In the genomic region with DNA sequence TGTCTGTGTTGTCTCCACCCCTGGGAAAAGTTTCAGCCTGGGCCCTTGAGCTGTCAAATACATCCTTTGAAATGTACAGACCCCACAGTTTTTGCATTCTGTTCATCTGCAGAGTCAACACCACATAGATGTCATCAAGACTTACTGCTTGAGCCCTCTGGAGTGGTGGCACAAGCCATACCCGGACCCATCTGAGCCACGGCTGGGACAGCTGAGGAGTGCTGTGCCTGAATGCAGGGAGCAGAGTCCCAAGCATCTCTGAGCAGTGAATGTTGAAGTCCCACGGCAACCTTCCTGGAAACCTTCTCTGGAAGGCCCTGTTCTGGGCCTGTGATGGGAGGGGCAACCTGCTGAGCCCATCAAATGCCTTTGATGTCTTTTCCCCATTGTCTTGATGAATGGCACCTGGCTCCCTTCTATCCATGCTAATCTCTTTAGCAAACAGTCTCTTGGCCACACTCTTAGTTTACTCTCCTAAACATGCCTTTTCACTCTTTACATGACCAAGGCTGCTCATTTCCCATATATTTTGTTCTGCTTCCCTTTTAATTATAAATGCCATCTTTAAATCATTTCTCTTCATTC, we compare ENCODE assay signal across 24 cellular contexts.
DNase-seq lines count a peak whose midpoint lies in the region; ATAC-seq, FAIRE-seq and TF ChIP-seq lines count a peak whose summit lies in the region.
"Had no signal": no experiment of that assay in that cellular context is flagged by ENCODE, and none has a peak within 500 bp of the region (broad histone marks: within the 10 kb centered on the region; RNA-seq: fewer than 3 reads in every experiment).

No MANE protein-coding gene starts in this region.

- POLR2A ChIA-PET in PC-9 (lab: Charles Lee; ENCODE audit: unreplicated experiment), result no interaction called here

- no peak for TF ChIP-seq CTCF in PC-9 (conservative IDR thresholded peaks at IDR 0.05)

- ATAC-seq in esophagus mucosa, result peak; percentile 83
- ATAC-seq in HG02884 (IDR thresholded peaks at IDR 0.05; ENCODE audit: unreplicated experiment), result no peak
- no peak for ATAC-seq in HG03045 (IDR thresholded peaks at IDR 0.05; ENCODE audit: unreplicated experiment)
- ATAC-seq: foreskin keratinocyte, SK-N-SH treated with all-trans-retinoic acid at 6 μM for 48 hours had no signal

- H3K9me3 ChIP-seq in small intestine (ENCODE audit: control insufficient read depth, low read depth) (no peaks in the 10 kb centered on the region), PC-9 (ENCODE audit: insufficient read depth, low read depth) (no peaks in the 10 kb centered on the region)
- H3K9me3 ChIP-seq: thyroid gland had no signal

- FAIRE-seq in HTR-8/SVneo (lab: Jason Lieb, UNC), result peak; percentile 31
- no peak for FAIRE-seq in small intestine (lab: Jason Lieb, UNC)

- H3K9me2 ChIP-seq in PC-9 (ENCODE audit: insufficient read depth), result no peaks in the 10 kb centered on the region

- no peaks in the 10 kb centered on the region for H3K36me3 ChIP-seq in small intestine (ENCODE audit: control insufficient read depth in 2 of 2, insufficient read depth in 2 of 2, low read length in 2 of 2)
- H3K36me3 ChIP-seq in PC-9 (ENCODE audit: low read depth), result no peaks in the 10 kb centered on the region
- H3K36me3 ChIP-seq: thyroid gland had no signal

- CTCF ChIA-PET in PC-9 (lab: Charles Lee), result no interaction called here

- intact Hi-C loops in PC-9 (cut with micrococcal nuclease; ENCODE audit: unreplicated experiment), result loop anchor here (10.0 kb wide), 1 partner anchor 288 kb away; a partner anchor contains a TSS

- no peaks in the 10 kb centered on the region; the same call in 1 of the 2 replicates for H3F3A ChIP-seq in PC-9 (ENCODE audit: insufficient read depth, low read depth)

- H3K4me2 ChIP-seq in PC-9, result no peak overlapping the region
- H3K4me2 ChIP-seq: KMS-11 had no signal

- peaks cover 3 to 6% of the 10 kb centered on the region in 2 donors for H3K4me1 ChIP-seq in small intestine (ENCODE audit: control insufficient read depth in 2 of 2, insufficient read depth in 1 of 2, low read depth in 1 of 2, low read length in 1 of 2)
- no peaks in the 10 kb centered on the region for H3K4me1 ChIP-seq in PC-9 (replicated peaks; ENCODE audit: insufficient read depth)
- H3K4me1 ChIP-seq: foreskin keratinocyte, thyroid gland had no signal

- H3K27me3 ChIP-seq in small intestine (ENCODE audit: control insufficient read depth in 2 of 2, insufficient read depth in 2 of 2, low read length in 2 of 2), result no peaks in the 10 kb centered on the region
- 0 out of 2 replicates have a peak, but pooled peaks cover 7% of the 10 kb centered on the region for H3K27me3 ChIP-seq in PC-9 (ENCODE audit: insufficient read depth, low read depth)
- H3K27me3 ChIP-seq: foreskin keratinocyte, thyroid gland had no signal

- H3K4me3 ChIP-seq in small intestine (ENCODE audit: low read depth in 1 of 2, low read length in 2 of 2), result no peak overlapping the region
- no peak overlapping the region for H3K4me3 ChIP-seq in PC-9
- H3K4me3 ChIP-seq: thyroid gland had no signal

- DNase-seq in HTR-8/SVneo (ENCODE audit: insufficient read length, low spot score) (no peak), NCI-H510A treated with DMSO at 0.1 percent for 48 hours (lab: John Stamatoyannopoulos, UW) (peak; percentile 83), small intestine (peak; percentile 16), PC-9 (no peak)
- DNase-seq in activated CD4-positive, alpha-beta T cell treated with anti-CD3 and anti-CD28 coated beads for 1 hour, result no peak
- DNase-seq: activated CD4-positive, alpha-beta memory T cell treated with anti-CD3 and anti-CD28 coated beads, Interleukin-2, amount 10 ng/mL, durations not matched to agents 7 days and 5 days; activated CD4-positive, CD25-positive, alpha-beta regulatory T cell; activated effector memory CD4-positive, alpha-beta T cell treated with anti-CD3 and anti-CD28 coated beads, Interleukin-2, amount 50 U/mL, for 16 hours; activated T-cell treated with anti-CD3 and anti-CD28 coated beads for 4 hours; foreskin keratinocyte; GF-D8; hippocampal formation; MV-4-11; NCI-H1694; NCI-H446 treated with DMSO at 0.1 percent for 48 hours; occipital lobe; stimulated activated CD4-positive, alpha-beta T cell treated with anti-CD3 and anti-CD28 coated beads, Interleukin-2, amount 100 ng/mL, for 48 hours; stimulated activated naive CD4-positive, alpha-beta T cell treated with Interleukin-2 at 50 U/mL for 16 hours; thyroid gland had no signal

- no peak overlapping the region for H2AFZ ChIP-seq in PC-9

- WGBS in small intestine, 3 donors, result 7 to 47% (median 25%) methylated on average over 3 of the region's 3 CpGs

- H4K20me1 ChIP-seq in PC-9 (ENCODE audit: insufficient read depth), result no peaks in the 10 kb centered on the region

- no TSS peak for BruUV-seq in PC-9 (replicated peaks; lab: Mats Ljungman, UMichigan)

- H3K27ac ChIP-seq in small intestine (ENCODE audit: low read depth in 1 of 2, low read length in 1 of 2), result no peak overlapping the region
- no peak overlapping the region for H3K27ac ChIP-seq in PC-9
- H3K27ac ChIP-seq: foreskin keratinocyte, KMS-11, thyroid gland had no signal

- no peaks in the 10 kb centered on the region for H3K79me2 ChIP-seq in PC-9 (ENCODE audit: low read depth)

Comparison
In these comparisons a context has a peak if more than half of its experiments do, and no peak if none do; other contexts are left out.
1. DNase-seq: peak in NCI-H510A treated with DMSO at 0.1 percent for 48 hours (single experiment) and small intestine (single experiment); none in HTR-8/SVneo (single experiment), PC-9 (0 of 2) and activated CD4-positive, alpha-beta T cell treated with anti-CD3 and anti-CD28 coated beads for 1 hour (single experiment).